Comparison of ENCODE assay signal across 1 cellular context in the genomic region with DNA sequence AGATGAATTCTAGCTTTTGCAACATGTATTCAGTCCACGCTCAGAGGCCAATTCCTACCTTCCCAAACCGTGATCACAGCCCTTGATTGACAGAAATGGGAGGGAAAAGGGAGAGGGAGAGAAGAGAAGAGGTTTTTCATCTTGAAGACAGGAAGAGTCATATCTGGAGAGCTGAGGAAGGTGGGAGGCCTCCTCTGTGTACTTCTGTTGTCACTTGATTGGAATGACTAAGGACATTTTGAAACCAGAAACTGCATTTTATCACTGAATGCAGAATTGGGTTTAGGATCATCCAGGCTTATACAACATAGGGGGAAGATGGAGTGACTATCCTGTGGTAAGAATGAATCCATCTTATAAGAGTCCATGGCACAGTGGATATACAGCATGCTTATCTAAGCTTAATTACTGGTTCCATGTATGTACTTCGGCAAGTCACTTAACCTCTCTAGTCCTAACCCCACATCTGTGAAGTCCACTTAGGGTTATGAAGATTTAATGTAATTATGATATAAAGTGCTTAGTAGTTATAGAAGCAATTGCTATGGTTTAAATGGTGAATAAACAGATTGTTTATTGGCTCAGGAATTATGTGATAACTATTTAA.
TF ChIP-seq lines count a peak whose summit lies in the region.

No MANE protein-coding gene starts in this region.

TF ChIP-seq in K562, 482 proteins besides CTCF, POLR2A, EP300 and RAD21 (continued from another document and continues in another):
- TF ChIP-seq, protein P1, sequence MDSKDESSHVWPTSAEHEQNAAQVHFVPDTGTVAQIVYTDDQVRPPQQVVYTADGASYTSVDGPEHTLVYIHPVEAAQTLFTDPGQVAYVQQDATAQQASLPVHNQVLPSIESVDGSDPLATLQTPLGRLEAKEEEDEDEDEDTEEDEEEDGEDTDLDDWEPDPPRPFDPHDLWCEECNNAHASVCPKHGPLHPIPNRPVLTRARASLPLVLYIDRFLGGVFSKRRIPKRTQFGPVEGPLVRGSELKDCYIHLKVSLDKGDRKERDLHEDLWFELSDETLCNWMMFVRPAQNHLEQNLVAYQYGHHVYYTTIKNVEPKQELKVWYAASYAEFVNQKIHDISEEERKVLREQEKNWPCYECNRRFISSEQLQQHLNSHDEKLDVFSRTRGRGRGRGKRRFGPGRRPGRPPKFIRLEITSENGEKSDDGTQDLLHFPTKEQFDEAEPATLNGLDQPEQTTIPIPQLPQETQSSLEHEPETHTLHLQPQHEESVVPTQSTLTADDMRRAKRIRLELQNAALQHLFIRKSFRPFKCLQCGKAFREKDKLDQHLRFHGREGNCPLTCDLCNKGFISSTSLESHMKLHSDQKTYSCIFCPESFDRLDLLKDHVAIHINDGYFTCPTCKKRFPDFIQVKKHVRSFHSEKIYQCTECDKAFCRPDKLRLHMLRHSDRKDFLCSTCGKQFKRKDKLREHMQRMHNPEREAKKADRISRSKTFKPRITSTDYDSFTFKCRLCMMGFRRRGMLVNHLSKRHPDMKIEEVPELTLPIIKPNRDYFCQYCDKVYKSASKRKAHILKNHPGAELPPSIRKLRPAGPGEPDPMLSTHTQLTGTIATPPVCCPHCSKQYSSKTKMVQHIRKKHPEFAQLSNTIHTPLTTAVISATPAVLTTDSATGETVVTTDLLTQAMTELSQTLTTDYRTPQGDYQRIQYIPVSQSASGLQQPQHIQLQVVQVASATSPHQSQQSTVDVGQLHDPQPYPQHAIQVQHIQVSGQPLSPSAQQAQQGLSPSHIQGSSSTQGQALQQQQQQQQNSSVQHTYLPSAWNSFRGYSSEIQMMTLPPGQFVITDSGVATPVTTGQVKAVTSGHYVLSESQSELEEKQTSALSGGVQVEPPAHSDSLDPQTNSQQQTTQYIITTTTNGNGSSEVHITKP (IDR thresholded peaks at IDR 0.05; ENCODE audit: partially characterized antibody): peak; percentile 52
- peak; percentile 98 for TF ChIP-seq CBFA2T3 (IDR thresholded peaks at IDR 0.05)
- TF ChIP-seq SREBF1 (IDR thresholded peaks at IDR 0.05; ENCODE audit: borderline replicate concordance, low read depth, low read length): no peak
- peak; percentile 62; the same call in 1 of the 2 replicates for TF ChIP-seq ZNF445 (CRISPR knock-in tag; IDR thresholded peaks at IDR 0.05; ENCODE audit: low read depth)
- TF ChIP-seq ZNF766 (CRISPR knock-in tag; conservative IDR thresholded peaks at IDR 0.05): peak; percentile 86
- peak; percentile 55; the same call in 1 of the 2 replicates for TF ChIP-seq MBD2 (IDR thresholded peaks at IDR 0.05; ENCODE audit: borderline replicate concordance, low read depth)
- TF ChIP-seq MEF2D (tag; conservative IDR thresholded peaks at IDR 0.05; ENCODE audit: low read depth): no peak
- peak in 1 of 2 experiments; percentile 89; a peak in 2 of 4 replicates for TF ChIP-seq HDAC1 (IDR thresholded peaks at IDR 0.05)
- TF ChIP-seq, protein P2, sequence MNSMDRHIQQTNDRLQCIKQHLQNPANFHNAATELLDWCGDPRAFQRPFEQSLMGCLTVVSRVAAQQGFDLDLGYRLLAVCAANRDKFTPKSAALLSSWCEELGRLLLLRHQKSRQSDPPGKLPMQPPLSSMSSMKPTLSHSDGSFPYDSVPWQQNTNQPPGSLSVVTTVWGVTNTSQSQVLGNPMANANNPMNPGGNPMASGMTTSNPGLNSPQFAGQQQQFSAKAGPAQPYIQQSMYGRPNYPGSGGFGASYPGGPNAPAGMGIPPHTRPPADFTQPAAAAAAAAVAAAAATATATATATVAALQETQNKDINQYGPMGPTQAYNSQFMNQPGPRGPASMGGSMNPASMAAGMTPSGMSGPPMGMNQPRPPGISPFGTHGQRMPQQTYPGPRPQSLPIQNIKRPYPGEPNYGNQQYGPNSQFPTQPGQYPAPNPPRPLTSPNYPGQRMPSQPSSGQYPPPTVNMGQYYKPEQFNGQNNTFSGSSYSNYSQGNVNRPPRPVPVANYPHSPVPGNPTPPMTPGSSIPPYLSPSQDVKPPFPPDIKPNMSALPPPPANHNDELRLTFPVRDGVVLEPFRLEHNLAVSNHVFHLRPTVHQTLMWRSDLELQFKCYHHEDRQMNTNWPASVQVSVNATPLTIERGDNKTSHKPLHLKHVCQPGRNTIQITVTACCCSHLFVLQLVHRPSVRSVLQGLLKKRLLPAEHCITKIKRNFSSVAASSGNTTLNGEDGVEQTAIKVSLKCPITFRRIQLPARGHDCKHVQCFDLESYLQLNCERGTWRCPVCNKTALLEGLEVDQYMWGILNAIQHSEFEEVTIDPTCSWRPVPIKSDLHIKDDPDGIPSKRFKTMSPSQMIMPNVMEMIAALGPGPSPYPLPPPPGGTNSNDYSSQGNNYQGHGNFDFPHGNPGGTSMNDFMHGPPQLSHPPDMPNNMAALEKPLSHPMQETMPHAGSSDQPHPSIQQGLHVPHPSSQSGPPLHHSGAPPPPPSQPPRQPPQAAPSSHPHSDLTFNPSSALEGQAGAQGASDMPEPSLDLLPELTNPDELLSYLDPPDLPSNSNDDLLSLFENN (IDR thresholded peaks at IDR 0.05; ENCODE audit: low read depth in 2 of 2, low read length in 2 of 2): peak in 1 of 2 experiments; percentile 82; a peak in 2 of 4 replicates
- TF ChIP-seq, protein P3, sequence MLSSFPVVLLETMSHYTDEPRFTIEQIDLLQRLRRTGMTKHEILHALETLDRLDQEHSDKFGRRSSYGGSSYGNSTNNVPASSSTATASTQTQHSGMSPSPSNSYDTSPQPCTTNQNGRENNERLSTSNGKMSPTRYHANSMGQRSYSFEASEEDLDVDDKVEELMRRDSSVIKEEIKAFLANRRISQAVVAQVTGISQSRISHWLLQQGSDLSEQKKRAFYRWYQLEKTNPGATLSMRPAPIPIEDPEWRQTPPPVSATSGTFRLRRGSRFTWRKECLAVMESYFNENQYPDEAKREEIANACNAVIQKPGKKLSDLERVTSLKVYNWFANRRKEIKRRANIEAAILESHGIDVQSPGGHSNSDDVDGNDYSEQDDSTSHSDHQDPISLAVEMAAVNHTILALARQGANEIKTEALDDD (IDR thresholded peaks at IDR 0.05): peak; percentile 98
- TF ChIP-seq SMAD4 (CRISPR knock-in tag; conservative IDR thresholded peaks at IDR 0.05): peak; percentile 54
- TF ChIP-seq, protein P4, sequence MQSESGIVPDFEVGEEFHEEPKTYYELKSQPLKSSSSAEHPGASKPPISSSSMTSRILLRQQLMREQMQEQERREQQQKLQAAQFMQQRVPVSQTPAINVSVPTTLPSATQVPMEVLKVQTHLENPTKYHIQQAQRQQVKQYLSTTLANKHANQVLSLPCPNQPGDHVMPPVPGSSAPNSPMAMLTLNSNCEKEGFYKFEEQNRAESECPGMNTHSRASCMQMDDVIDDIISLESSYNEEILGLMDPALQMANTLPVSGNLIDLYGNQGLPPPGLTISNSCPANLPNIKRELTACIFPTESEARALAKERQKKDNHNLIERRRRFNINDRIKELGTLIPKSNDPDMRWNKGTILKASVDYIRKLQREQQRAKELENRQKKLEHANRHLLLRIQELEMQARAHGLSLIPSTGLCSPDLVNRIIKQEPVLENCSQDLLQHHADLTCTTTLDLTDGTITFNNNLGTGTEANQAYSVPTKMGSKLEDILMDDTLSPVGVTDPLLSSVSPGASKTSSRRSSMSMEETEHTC (IDR thresholded peaks at IDR 0.05): no peak
- TF ChIP-seq, protein P5, sequence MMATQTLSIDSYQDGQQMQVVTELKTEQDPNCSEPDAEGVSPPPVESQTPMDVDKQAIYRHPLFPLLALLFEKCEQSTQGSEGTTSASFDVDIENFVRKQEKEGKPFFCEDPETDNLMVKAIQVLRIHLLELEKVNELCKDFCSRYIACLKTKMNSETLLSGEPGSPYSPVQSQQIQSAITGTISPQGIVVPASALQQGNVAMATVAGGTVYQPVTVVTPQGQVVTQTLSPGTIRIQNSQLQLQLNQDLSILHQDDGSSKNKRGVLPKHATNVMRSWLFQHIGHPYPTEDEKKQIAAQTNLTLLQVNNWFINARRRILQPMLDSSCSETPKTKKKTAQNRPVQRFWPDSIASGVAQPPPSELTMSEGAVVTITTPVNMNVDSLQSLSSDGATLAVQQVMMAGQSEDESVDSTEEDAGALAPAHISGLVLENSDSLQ (IDR thresholded peaks at IDR 0.05): peak; percentile 95
- TF ChIP-seq, protein P6, sequence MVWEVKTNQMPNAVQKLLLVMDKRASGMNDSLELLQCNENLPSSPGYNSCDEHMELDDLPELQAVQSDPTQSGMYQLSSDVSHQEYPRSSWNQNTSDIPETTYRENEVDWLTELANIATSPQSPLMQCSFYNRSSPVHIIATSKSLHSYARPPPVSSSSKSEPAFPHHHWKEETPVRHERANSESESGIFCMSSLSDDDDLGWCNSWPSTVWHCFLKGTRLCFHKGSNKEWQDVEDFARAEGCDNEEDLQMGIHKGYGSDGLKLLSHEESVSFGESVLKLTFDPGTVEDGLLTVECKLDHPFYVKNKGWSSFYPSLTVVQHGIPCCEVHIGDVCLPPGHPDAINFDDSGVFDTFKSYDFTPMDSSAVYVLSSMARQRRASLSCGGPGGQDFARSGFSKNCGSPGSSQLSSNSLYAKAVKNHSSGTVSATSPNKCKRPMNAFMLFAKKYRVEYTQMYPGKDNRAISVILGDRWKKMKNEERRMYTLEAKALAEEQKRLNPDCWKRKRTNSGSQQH (CRISPR knock-in tag; IDR thresholded peaks at IDR 0.05): peak; percentile 60; the same call in 1 of the 2 replicates
- peak; percentile 87 for TF ChIP-seq SMARCE1 (IDR thresholded peaks at IDR 0.05)
- no peak for TF ChIP-seq CCAR2 (IDR thresholded peaks at IDR 0.05; ENCODE audit: low read depth, low read length)
- peak; percentile 87 for TF ChIP-seq MAFF (IDR thresholded peaks at IDR 0.05; ENCODE audit: low read length)
- 0 out of 2 replicates have a peak, but pooled peaks have one; percentile 14 for TF ChIP-seq ZNF695 (CRISPR knock-in tag; IDR thresholded peaks at IDR 0.05)
- no peak for TF ChIP-seq ZNF143 (CRISPR knock-in tag; IDR thresholded peaks at IDR 0.05)
- TF ChIP-seq, protein P7, sequence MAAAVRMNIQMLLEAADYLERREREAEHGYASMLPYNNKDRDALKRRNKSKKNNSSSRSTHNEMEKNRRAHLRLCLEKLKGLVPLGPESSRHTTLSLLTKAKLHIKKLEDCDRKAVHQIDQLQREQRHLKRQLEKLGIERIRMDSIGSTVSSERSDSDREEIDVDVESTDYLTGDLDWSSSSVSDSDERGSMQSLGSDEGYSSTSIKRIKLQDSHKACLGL (CRISPR knock-in tag; IDR thresholded peaks at IDR 0.05; ENCODE audit: borderline replicate concordance, poor library complexity, severe bottlenecking): no peak
- TF ChIP-seq, protein P8, sequence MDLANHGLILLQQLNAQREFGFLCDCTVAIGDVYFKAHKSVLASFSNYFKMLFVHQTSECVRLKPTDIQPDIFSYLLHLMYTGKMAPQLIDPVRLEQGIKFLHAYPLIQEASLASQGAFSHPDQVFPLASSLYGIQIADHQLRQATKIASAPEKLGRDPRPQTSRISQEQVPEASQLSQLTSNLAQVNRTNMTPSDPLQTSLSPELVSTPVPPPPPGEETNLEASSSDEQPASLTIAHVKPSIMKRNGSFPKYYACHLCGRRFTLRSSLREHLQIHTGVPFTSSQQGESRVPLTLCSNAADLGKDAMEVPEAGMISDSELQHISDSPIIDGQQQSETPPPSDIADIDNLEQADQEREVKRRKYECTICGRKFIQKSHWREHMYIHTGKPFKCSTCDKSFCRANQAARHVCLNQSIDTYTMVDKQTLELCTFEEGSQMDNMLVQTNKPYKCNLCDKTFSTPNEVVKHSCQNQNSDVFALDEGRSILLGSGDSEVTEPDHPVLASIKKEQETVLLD (IDR thresholded peaks at IDR 0.05): 0 out of 2 replicates have a peak, but pooled peaks have one; percentile 22
- peak; percentile 74 for TF ChIP-seq MTA2 (IDR thresholded peaks at IDR 0.05; ENCODE audit: low read depth)
- TF ChIP-seq EHMT2 (IDR thresholded peaks at IDR 0.05): peak; percentile 72; the same call in 1 of the 2 replicates
- TF ChIP-seq OTX1 (CRISPR knock-in tag; IDR thresholded peaks at IDR 0.05): no peak
- TF ChIP-seq, protein P9, sequence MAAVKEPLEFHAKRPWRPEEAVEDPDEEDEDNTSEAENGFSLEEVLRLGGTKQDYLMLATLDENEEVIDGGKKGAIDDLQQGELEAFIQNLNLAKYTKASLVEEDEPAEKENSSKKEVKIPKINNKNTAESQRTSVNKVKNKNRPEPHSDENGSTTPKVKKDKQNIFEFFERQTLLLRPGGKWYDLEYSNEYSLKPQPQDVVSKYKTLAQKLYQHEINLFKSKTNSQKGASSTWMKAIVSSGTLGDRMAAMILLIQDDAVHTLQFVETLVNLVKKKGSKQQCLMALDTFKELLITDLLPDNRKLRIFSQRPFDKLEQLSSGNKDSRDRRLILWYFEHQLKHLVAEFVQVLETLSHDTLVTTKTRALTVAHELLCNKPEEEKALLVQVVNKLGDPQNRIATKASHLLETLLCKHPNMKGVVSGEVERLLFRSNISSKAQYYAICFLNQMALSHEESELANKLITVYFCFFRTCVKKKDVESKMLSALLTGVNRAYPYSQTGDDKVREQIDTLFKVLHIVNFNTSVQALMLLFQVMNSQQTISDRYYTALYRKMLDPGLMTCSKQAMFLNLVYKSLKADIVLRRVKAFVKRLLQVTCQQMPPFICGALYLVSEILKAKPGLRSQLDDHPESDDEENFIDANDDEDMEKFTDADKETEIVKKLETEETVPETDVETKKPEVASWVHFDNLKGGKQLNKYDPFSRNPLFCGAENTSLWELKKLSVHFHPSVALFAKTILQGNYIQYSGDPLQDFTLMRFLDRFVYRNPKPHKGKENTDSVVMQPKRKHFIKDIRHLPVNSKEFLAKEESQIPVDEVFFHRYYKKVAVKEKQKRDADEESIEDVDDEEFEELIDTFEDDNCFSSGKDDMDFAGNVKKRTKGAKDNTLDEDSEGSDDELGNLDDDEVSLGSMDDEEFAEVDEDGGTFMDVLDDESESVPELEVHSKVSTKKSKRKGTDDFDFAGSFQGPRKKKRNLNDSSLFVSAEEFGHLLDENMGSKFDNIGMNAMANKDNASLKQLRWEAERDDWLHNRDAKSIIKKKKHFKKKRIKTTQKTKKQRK (IDR thresholded peaks at IDR 0.05; ENCODE audit: borderline replicate concordance, low read depth, low read length): no peak
- TF ChIP-seq C11orf30 (IDR thresholded peaks at IDR 0.05; ENCODE audit: low read depth): peak; percentile 92
- TF ChIP-seq, protein P10, sequence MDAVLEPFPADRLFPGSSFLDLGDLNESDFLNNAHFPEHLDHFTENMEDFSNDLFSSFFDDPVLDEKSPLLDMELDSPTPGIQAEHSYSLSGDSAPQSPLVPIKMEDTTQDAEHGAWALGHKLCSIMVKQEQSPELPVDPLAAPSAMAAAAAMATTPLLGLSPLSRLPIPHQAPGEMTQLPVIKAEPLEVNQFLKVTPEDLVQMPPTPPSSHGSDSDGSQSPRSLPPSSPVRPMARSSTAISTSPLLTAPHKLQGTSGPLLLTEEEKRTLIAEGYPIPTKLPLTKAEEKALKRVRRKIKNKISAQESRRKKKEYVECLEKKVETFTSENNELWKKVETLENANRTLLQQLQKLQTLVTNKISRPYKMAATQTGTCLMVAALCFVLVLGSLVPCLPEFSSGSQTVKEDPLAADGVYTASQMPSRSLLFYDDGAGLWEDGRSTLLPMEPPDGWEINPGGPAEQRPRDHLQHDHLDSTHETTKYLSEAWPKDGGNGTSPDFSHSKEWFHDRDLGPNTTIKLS (IDR thresholded peaks at IDR 0.05; ENCODE audit: borderline replicate concordance, low read depth): no peak
- no peak for TF ChIP-seq RBBP5 (IDR thresholded peaks at IDR 0.05; ENCODE audit: borderline replicate concordance, insufficient read depth, low read length, poor library complexity, severe bottlenecking)
- TF ChIP-seq ELF4 (CRISPR knock-in tag; IDR thresholded peaks at IDR 0.05): peak; percentile 81
